8 cellular contexts compared by ENCODE assay signal in the genomic region with DNA sequence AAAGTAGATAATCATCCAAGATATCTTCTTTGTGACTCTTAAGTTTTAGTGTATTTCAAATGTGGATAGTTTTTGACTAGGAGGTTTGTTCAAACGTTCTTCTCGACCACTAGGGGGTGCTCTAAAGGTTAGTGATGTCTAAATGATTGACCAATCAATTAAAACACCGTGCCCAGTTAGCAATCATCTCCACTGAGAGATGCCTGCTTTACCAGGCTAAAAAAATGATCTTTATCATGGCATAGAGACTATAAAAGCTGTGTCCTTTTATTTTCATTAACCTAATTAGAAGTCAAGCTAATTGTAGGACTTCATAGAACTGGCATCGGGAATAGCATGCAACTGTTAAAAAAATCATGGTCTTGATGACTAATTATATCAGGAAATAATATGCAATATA.
DNase-seq lines count a peak whose midpoint lies in the region; ATAC-seq and TF ChIP-seq lines count a peak whose summit lies in the region.

No MANE protein-coding gene starts in this region.

- H3K27me3 ChIP-seq in osteoblast (ENCODE audit: insufficient read depth, low read length): no peaks in the 10 kb centered on the region

- no peak overlapping the region for H3K4me3 ChIP-seq in osteoblast (ENCODE audit: insufficient read depth, low read length)

- peak overlapping the region; percentile 95 for H3K27ac ChIP-seq in osteoblast (ENCODE audit: low read depth, low read length)

- peak; percentile 87 for TF ChIP-seq CTCF in endothelial cell (IDR thresholded peaks at IDR 0.05; ENCODE audit: unreplicated experiment)
- peak; percentile 69 for TF ChIP-seq CTCF in osteoblast (IDR thresholded peaks at IDR 0.05; ENCODE audit: extremely low read depth, low read depth, low read length)

- no peaks in the 10 kb centered on the region for H4K20me1 ChIP-seq in osteoblast (ENCODE audit: insufficient read depth, low read length)

- peak overlapping the region; percentile 39 for H3K4me3 Mint-ChIP-seq in activated CD4-positive, alpha-beta T cell treated with anti-CD3 and anti-CD28 coated beads, Interleukin-2, amount 10 ng/mL, durations not matched to agents 24 days and 14 days
- H3K4me3 Mint-ChIP-seq in endothelial cell (ENCODE audit: unreplicated experiment): no peak overlapping the region

- peak; percentile 79 for DNase-seq in activated CD4-positive, alpha-beta T cell treated with anti-CD3 and anti-CD28 coated beads, Interleukin-2, amount 10 ng/mL, durations not matched to agents 24 days and 14 days
- DNase-seq in activated CD4-positive, alpha-beta T cell treated with anti-CD3 and anti-CD28 coated beads, Interleukin-2, amount 50 U/mL, for 4 hours: no peak
- DNase-seq in M059J (ENCODE audit: low read depth) (peak; percentile 81), SK-MEL-5 (ENCODE audit: low read depth, low spot score) (peak; percentile 74), endothelial cell (ENCODE audit: low spot score) (no peak), osteoblast (ENCODE audit: insufficient read length, low spot score, missing footprints) (no peak)
- DNase-seq in activated T-cell treated with anti-CD3 and anti-CD28 coated beads, Interleukin-2, amount 50 U/mL, for 1 hour: no peak

- H3K36me3 ChIP-seq in osteoblast (ENCODE audit: insufficient read depth, low read length): no peaks in the 10 kb centered on the region

- no peaks in the 10 kb centered on the region for H3K27me3 Mint-ChIP-seq in activated CD4-positive, alpha-beta T cell treated with anti-CD3 and anti-CD28 coated beads, Interleukin-2, amount 10 ng/mL, durations not matched to agents 24 days and 14 days
- H3K27me3 Mint-ChIP-seq in endothelial cell (ENCODE audit: unreplicated experiment): peaks cover 13% of the 10 kb centered on the region

- peaks cover 32% of the 10 kb centered on the region for H3K79me2 ChIP-seq in osteoblast (ENCODE audit: insufficient read depth, low read length)

- ATAC-seq in GM18858 (IDR thresholded peaks at IDR 0.05; ENCODE audit: unreplicated experiment): no peak

- H3K9me3 ChIP-seq in osteoblast (ENCODE audit: low read depth, low read length): no peaks in the 10 kb centered on the region

- H3K4me1 ChIP-seq in osteoblast (ENCODE audit: insufficient read depth, low read length): peaks cover 81% of the 10 kb centered on the region

- intact Hi-C loops in activated CD4-positive, alpha-beta T cell treated with anti-CD3 and anti-CD28 coated beads, Interleukin-2, amount 10 ng/mL, durations not matched to agents 24 days and 14 days (cut with micrococcal nuclease): loop anchor here (10.0 kb wide), 1 partner anchor 89 kb away; no protein-coding TSS in a partner anchor

- H3K4me2 ChIP-seq in osteoblast (ENCODE audit: insufficient read depth, low read length): no peak overlapping the region

- peaks cover 85% of the 10 kb centered on the region for H3K4me1 Mint-ChIP-seq in activated CD4-positive, alpha-beta T cell treated with anti-CD3 and anti-CD28 coated beads, Interleukin-2, amount 10 ng/mL, durations not matched to agents 24 days and 14 days
- H3K4me1 Mint-ChIP-seq in endothelial cell (ENCODE audit: unreplicated experiment): peaks cover 51% of the 10 kb centered on the region

- no peak overlapping the region for H2AFZ ChIP-seq in osteoblast (ENCODE audit: low read length)

- in situ Hi-C loops in SK-MEL-5 (cut with HindIII; ENCODE audit: low pct_unique_long_range_greater_than_20kb, low sequenced_read_pairs): no loop called here

- peaks cover 29% of the 10 kb centered on the region for H3K36me3 Mint-ChIP-seq in activated CD4-positive, alpha-beta T cell treated with anti-CD3 and anti-CD28 coated beads, Interleukin-2, amount 10 ng/mL, durations not matched to agents 24 days and 14 days (ENCODE audit: low read depth)
- peaks cover 4% of the 10 kb centered on the region for H3K36me3 Mint-ChIP-seq in endothelial cell (ENCODE audit: low read depth, unreplicated experiment)

- H3K9me3 Mint-ChIP-seq in activated CD4-positive, alpha-beta T cell treated with anti-CD3 and anti-CD28 coated beads, Interleukin-2, amount 10 ng/mL, durations not matched to agents 24 days and 14 days: peaks cover 3% of the 10 kb centered on the region
- H3K9me3 Mint-ChIP-seq in endothelial cell (ENCODE audit: unreplicated experiment): no peaks in the 10 kb centered on the region

- peak overlapping the region; percentile 87 for H3K27ac Mint-ChIP-seq in activated CD4-positive, alpha-beta T cell treated with anti-CD3 and anti-CD28 coated beads, Interleukin-2, amount 10 ng/mL, durations not matched to agents 24 days and 14 days
- H3K27ac Mint-ChIP-seq in endothelial cell (ENCODE audit: unreplicated experiment): no peak overlapping the region

Comparison
In these comparisons a context has a peak if more than half of its experiments do, and no peak if none do; other contexts are left out.
1. DNase-seq: peak in activated CD4-positive, alpha-beta T cell treated with anti-CD3 and anti-CD28 coated beads, Interleukin-2, amount 10 ng/mL, durations not matched to agents 24 days and 14 days (single experiment), M059J (single experiment) and SK-MEL-5 (single experiment); none in activated CD4-positive, alpha-beta T cell treated with anti-CD3 and anti-CD28 coated beads, Interleukin-2, amount 50 U/mL, for 4 hours (0 of 2), endothelial cell (single experiment), osteoblast (single experiment) and activated T-cell treated with anti-CD3 and anti-CD28 coated beads, Interleukin-2, amount 50 U/mL, for 1 hour (single experiment).